21 cellular contexts compared by ENCODE assay signal in the genomic region with DNA sequence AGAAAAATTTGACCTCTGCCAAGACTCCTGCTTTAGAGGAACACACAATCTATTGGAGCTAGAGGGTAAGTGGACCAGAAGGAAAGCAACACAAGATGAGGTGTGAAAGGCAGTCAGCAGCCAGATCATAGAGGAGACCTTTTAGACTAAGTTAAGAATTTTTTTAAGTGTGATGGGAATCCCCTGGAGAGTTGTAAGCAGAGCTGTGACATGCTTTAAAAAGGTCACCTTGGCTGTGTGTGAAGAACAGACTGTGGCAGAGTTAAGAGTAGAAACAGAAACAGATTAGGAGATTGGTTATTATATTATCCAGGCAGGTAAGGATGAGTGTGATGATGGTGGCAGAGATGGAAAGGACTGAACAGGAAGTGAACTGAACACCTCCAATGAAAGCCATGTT. TPM values are rescaled to one million over a fixed set of nuclear protein-coding genes. Genes with fewer than 3 reads are reported as not detected.
DNase-seq lines count a peak whose midpoint lies in the region; ATAC-seq and TF ChIP-seq lines count a peak whose summit lies in the region.
"Had no signal": no experiment of that assay in that cellular context is flagged by ENCODE, and none has a peak within 500 bp of the region (broad histone marks: within the 10 kb centered on the region; RNA-seq: fewer than 3 reads in every experiment).

No MANE protein-coding gene starts in this region.

- H3K27me3 Mint-ChIP-seq in activated T-helper 1 cell treated with anti-CD3 and anti-CD28 coated beads, Interleukin-12 subunit alpha, Interleukin-12 subunit beta, Interleukin-2, Interleukin-4 antibody, amounts not matched to agents 30 ng/mL and 10 ng/mL and 1 ng/mL, durations not matched to agents 14 hours and 24 hours and 36 hours (ENCODE audit: insufficient read depth), result no peaks in the 10 kb centered on the region
- H3K27me3 Mint-ChIP-seq: activated CD4-positive, alpha-beta T cell treated with anti-CD3 and anti-CD28 coated beads, Interleukin-2, amount 10 ng/mL, durations not matched to agents 24 days and 14 days had no signal

- no peak overlapping the region for H3K4me3 ChIP-seq in sigmoid colon
- H3K4me3 ChIP-seq in SK-N-SH (ENCODE audit: low read depth in 2 of 2, low read length in 1 of 2), result no peak overlapping the region
- H3K4me3 ChIP-seq: adrenal gland, pancreas, SJCRH30, uterus had no signal

- TF ChIP-seq POLR2A in sigmoid colon (IDR thresholded peaks at IDR 0.05), result no peak

- H3K4me1 ChIP-seq in sigmoid colon (peaks cover 0 to 27% (median 23%) of the 10 kb centered on the region in 4 donors), SK-N-SH (ENCODE audit: control insufficient read depth in 1 of 2, insufficient read depth in 2 of 2, low read depth in 1 of 2, low read length in 1 of 2) (no peaks in the 10 kb centered on the region)
- H3K4me1 ChIP-seq: SJCRH30, uterus had no signal

- POLR2A ChIA-PET in SK-N-SH (lab: Yijun Ruan, JAX), result no interaction called here

- H3K9ac ChIP-seq in SK-N-SH, result no peak overlapping the region

- H2AFZ ChIP-seq in SK-N-SH (ENCODE audit: low read depth), result no peak overlapping the region

- H3K36me3 Mint-ChIP-seq in activated T-helper 1 cell treated with anti-CD3 and anti-CD28 coated beads, Interleukin-12 subunit alpha, Interleukin-12 subunit beta, Interleukin-2, Interleukin-4 antibody, amounts not matched to agents 30 ng/mL and 10 ng/mL and 1 ng/mL, durations not matched to agents 14 hours and 24 hours and 36 hours (ENCODE audit: low read depth), result peaks cover 7% of the 10 kb centered on the region

- no peak for TF ChIP-seq RAD21 in SK-N-SH (IDR thresholded peaks at IDR 0.05; ENCODE audit: low read length)

- no peak for TF ChIP-seq CTCF in sigmoid colon (IDR thresholded peaks at IDR 0.05)
- no peak for TF ChIP-seq CTCF in SK-N-SH (IDR thresholded peaks at IDR 0.05)

- H3K27ac ChIP-seq in sigmoid colon (peak overlapping the region; percentile 31 to 64 (median 62)), SK-N-SH (ENCODE audit: low read depth in 2 of 2, low read length in 1 of 2) (no peak overlapping the region)
- H3K27ac ChIP-seq: adrenal gland, pancreas, SJCRH30, uterus had no signal

- no peak for DNase-seq in activated CD4-positive, CD25-positive, alpha-beta regulatory T cell (lab: John Stamatoyannopoulos, UW)
- DNase-seq in activated T-helper 1 cell treated with anti-CD3 and anti-CD28 coated beads, Interleukin-12 subunit alpha, Interleukin-12 subunit beta, Interleukin-2, Interleukin-4 antibody, amounts not matched to agents 30 ng/mL and 10 ng/mL and 1 ng/mL, durations not matched to agents 14 hours and 24 hours and 36 hours (ENCODE audit: low spot score), result no peak
- DNase-seq in sigmoid colon (no peak), OCI-M1 (lab: John Stamatoyannopoulos, UW) (no peak), SK-N-SH (no peak), SIG-M5 (lab: John Stamatoyannopoulos, UW) (no peak)
- DNase-seq: activated CD4-positive, alpha-beta T cell treated with anti-CD3 and anti-CD28 coated beads, Interleukin-2, amount 10 ng/mL, durations not matched to agents 24 days and 14 days; activated T-cell treated with anti-CD3 and anti-CD28 coated beads, Interleukin-2, amount 50 U/mL, for 4 hours; adrenal gland; DMS53; GOT3; NCI-H1436; NCI-H446; pancreas; SJCRH30; small intestine; T1000; uterus had no signal

- peak; percentile 67 to 77 for ATAC-seq in activated CD4-positive, CD25-positive, alpha-beta regulatory T cell treated with anti-CD3 and anti-CD28 coated beads, Interleukin-2, amount 50 U/mL, for 24 hours
- peak; percentile 53 for ATAC-seq in GM18867 (IDR thresholded peaks at IDR 0.05; ENCODE audit: unreplicated experiment)
- ATAC-seq: activated T-cell treated with anti-CD3 and anti-CD28 coated beads, Interleukin-2, amount 50 U/mL, for 4 hours; left lobe of liver; pancreas had no signal

- CTCF ChIA-PET in SK-N-SH (lab: Yijun Ruan, JAX), result interaction anchor here (2.5 kb wide), 1 partner anchor 24 kb away, joined by 7 read pairs; a partner anchor contains a TSS

- H3K9me3 ChIP-seq in sigmoid colon, result no peaks in the 10 kb centered on the region
- H3K9me3 ChIP-seq in SK-N-SH, result no peaks in the 10 kb centered on the region
- H3K9me3 ChIP-seq: adrenal gland, pancreas, SJCRH30, uterus had no signal

- no peaks in the 10 kb centered on the region for H3K27me3 ChIP-seq in sigmoid colon
- no peaks in the 10 kb centered on the region for H3K27me3 ChIP-seq in SK-N-SH (ENCODE audit: insufficient read depth)
- H3K27me3 ChIP-seq: adrenal gland, pancreas, SJCRH30, uterus had no signal

- no peak overlapping the region for H3K4me3 Mint-ChIP-seq in activated T-helper 1 cell treated with anti-CD3 and anti-CD28 coated beads, Interleukin-12 subunit alpha, Interleukin-12 subunit beta, Interleukin-2, Interleukin-4 antibody, amounts not matched to agents 30 ng/mL and 10 ng/mL and 1 ng/mL, durations not matched to agents 14 hours and 24 hours and 36 hours
- H3K4me3 Mint-ChIP-seq: activated CD4-positive, alpha-beta T cell treated with anti-CD3 and anti-CD28 coated beads, Interleukin-2, amount 10 ng/mL, durations not matched to agents 24 days and 14 days; activated T-cell treated with anti-CD3 and anti-CD28 coated beads, Interleukin-2, amount 50 U/mL, for 4 hours had no signal

- H3K79me2 ChIP-seq in SK-N-SH (ENCODE audit: insufficient read depth), result no peaks in the 10 kb centered on the region

- H3K9me2 ChIP-seq in SK-N-SH, result no peaks in the 10 kb centered on the region

- no peaks in the 10 kb centered on the region for H4K20me1 ChIP-seq in SK-N-SH (ENCODE audit: insufficient read depth)

- intact Hi-C loops in activated T-helper 1 cell treated with anti-CD3 and anti-CD28 coated beads, Interleukin-12 subunit alpha, Interleukin-12 subunit beta, Interleukin-2, Interleukin-4 antibody, amounts not matched to agents 30 ng/mL and 10 ng/mL and 1 ng/mL, durations not matched to agents 14 hours and 24 hours and 36 hours (cut with micrococcal nuclease), result loop anchor here (1.0 to 2.0 kb wide), 2 partner anchors 24 to 27 kb away; a partner anchor contains a TSS
- intact Hi-C loops in sigmoid colon (cut with DNase I), result no loop called here

- H3K27ac Mint-ChIP-seq in activated T-helper 1 cell treated with anti-CD3 and anti-CD28 coated beads, Interleukin-12 subunit alpha, Interleukin-12 subunit beta, Interleukin-2, Interleukin-4 antibody, amounts not matched to agents 30 ng/mL and 10 ng/mL and 1 ng/mL, durations not matched to agents 14 hours and 24 hours and 36 hours, result peak overlapping the region; percentile 16
- H3K27ac Mint-ChIP-seq: activated CD4-positive, alpha-beta T cell treated with anti-CD3 and anti-CD28 coated beads, Interleukin-2, amount 10 ng/mL, durations not matched to agents 24 days and 14 days had no signal

- H3K36me3 ChIP-seq in sigmoid colon (no peaks in the 10 kb centered on the region), SK-N-SH (replicated peaks in 1 of 2; ENCODE audit: control insufficient read depth in 1 of 2, insufficient read depth in 2 of 2, low read length in 1 of 2) (no peaks in the 10 kb centered on the region)
- H3K36me3 ChIP-seq: adrenal gland, pancreas, SJCRH30, uterus had no signal

- peaks cover 28% of the 10 kb centered on the region for H3K4me1 Mint-ChIP-seq in activated T-helper 1 cell treated with anti-CD3 and anti-CD28 coated beads, Interleukin-12 subunit alpha, Interleukin-12 subunit beta, Interleukin-2, Interleukin-4 antibody, amounts not matched to agents 30 ng/mL and 10 ng/mL and 1 ng/mL, durations not matched to agents 14 hours and 24 hours and 36 hours (ENCODE audit: low read depth)

- TF ChIP-seq EP300 in sigmoid colon (IDR thresholded peaks at IDR 0.05) (no peak), SK-N-SH (IDR thresholded peaks at IDR 0.05; ENCODE audit: borderline replicate concordance in 1 of 2, low read depth in 1 of 2, low read length in 1 of 2) (no peak)

- H3K4me2 ChIP-seq in SK-N-SH, result no peak overlapping the region

- no peaks in the 10 kb centered on the region for H3K9me3 Mint-ChIP-seq in activated T-helper 1 cell treated with anti-CD3 and anti-CD28 coated beads, Interleukin-12 subunit alpha, Interleukin-12 subunit beta, Interleukin-2, Interleukin-4 antibody, amounts not matched to agents 30 ng/mL and 10 ng/mL and 1 ng/mL, durations not matched to agents 14 hours and 24 hours and 36 hours
- H3K9me3 Mint-ChIP-seq: activated CD4-positive, alpha-beta T cell treated with anti-CD3 and anti-CD28 coated beads, Interleukin-2, amount 10 ng/mL, durations not matched to agents 24 days and 14 days; activated T-cell treated with anti-CD3 and anti-CD28 coated beads, Interleukin-2, amount 50 U/mL, for 4 hours had no signal

- H3F3A ChIP-seq in SK-N-SH (replicated peaks; ENCODE audit: insufficient read depth), result no peaks in the 10 kb centered on the region

TF ChIP-seq in SK-N-SH, 30 proteins besides CTCF, POLR2A, EP300 and RAD21 (continues in another document):
- TF ChIP-seq NFIC (IDR thresholded peaks at IDR 0.05; ENCODE audit: borderline replicate concordance), result no peak
- TF ChIP-seq, protein P1, sequence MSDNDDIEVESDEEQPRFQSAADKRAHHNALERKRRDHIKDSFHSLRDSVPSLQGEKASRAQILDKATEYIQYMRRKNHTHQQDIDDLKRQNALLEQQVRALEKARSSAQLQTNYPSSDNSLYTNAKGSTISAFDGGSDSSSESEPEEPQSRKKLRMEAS (IDR thresholded peaks at IDR 0.05; ENCODE audit: low read depth), result no peak
- TF ChIP-seq TCF12 (IDR thresholded peaks at IDR 0.05), result no peak
- TF ChIP-seq RXRA (IDR thresholded peaks at IDR 0.05; ENCODE audit: borderline replicate concordance, low read depth), result no peak

RNA-seq across cellular contexts. Expression of a gene that starts 23.5 kb away (rescaled TPM):
- 2.5 and 2.7 TPM in 2 replicates for total RNA-seq in activated T-helper 1 cell treated with anti-CD3 and anti-CD28 coated beads, Interleukin-12 subunit alpha, Interleukin-12 subunit beta, Interleukin-2, Interleukin-4 antibody, amounts not matched to agents 30 ng/mL and 10 ng/mL and 1 ng/mL, durations not matched to agents 14 hours and 24 hours and 36 hours
- 1 to 10 TPM; 6.6 to 7.7 (median 7.3) TPM for total RNA-seq in sigmoid colon
- polyA plus RNA-seq in sigmoid colon (1 to 10 TPM; 1.6 to 2.3 (median 1.8) TPM), SK-N-SH (2012; rRNA removed) (0.36 TPM in 2 replicates)
- 0.28 and 0.30 TPM in 2 replicates for polyA plus RNA-seq in SK-N-SH (2012; cell fraction: cytosol; rRNA removed)
- 0.66 and 0.97 TPM in 2 replicates for polyA plus RNA-seq in SK-N-SH (2012; cell fraction: nucleus; rRNA removed)

RNA-seq across cellular contexts. Expression of a gene that starts 23.6 kb away (rescaled TPM):
- total RNA-seq in activated T-helper 1 cell treated with anti-CD3 and anti-CD28 coated beads, Interleukin-12 subunit alpha, Interleukin-12 subunit beta, Interleukin-2, Interleukin-4 antibody, amounts not matched to agents 30 ng/mL and 10 ng/mL and 1 ng/mL, durations not matched to agents 14 hours and 24 hours and 36 hours, result 22.5 and 23.9 TPM in 2 replicates
- total RNA-seq in sigmoid colon, result 10 to 100 TPM in 3 of 4 donors, 1 to 10 TPM in 1; 9.5 to 23.5 (median 16.7) TPM
- polyA plus RNA-seq in sigmoid colon (10 to 100 TPM; 15.0 to 30.5 (median 19.0) TPM), SK-N-SH (2012; rRNA removed) (24.2 and 32.0 TPM in 2 replicates)
- 40.8 and 46.1 TPM in 2 replicates for polyA plus RNA-seq in SK-N-SH (2012; cell fraction: cytosol; rRNA removed)
- 10.5 and 38.3 TPM in 2 replicates for polyA plus RNA-seq in SK-N-SH (2012; cell fraction: nucleus; rRNA removed)

Comparison
In these comparisons a context has a peak if more than half of its experiments do, and no peak if none do; other contexts are left out.
1. H3K27ac ChIP-seq: peak in sigmoid colon (4 of 4); none in SK-N-SH (0 of 2).